Comparison of ENCODE assay signal across 31 cellular contexts in genomic region chr17:82424863-82425159, GRCh38. TPM values are rescaled to one million over a fixed set of nuclear protein-coding genes. Genes with fewer than 3 reads are reported as not detected.
DNase-seq lines count a peak whose midpoint lies in the region; ATAC-seq and TF ChIP-seq lines count a peak whose summit lies in the region.
"Had no signal": no experiment of that assay in that cellular context is flagged by ENCODE, and none has a peak within 500 bp of the region (broad histone marks: within the 10 kb centered on the region; RNA-seq: fewer than 3 reads in every experiment).

No MANE protein-coding gene starts in this region.

- peak; percentile 12 for TF ChIP-seq CTCF in CD8-positive, alpha-beta T cell (IDR thresholded peaks at IDR 0.05)

- ATAC-seq in activated CD4-positive, alpha-beta T cell treated with anti-CD3 and anti-CD28 coated beads for 36 hours, result no peak
- ATAC-seq in CD8-positive, alpha-beta T cell, result no peak
- ATAC-seq in natural killer cell treated with Interleukin-12 subunit alpha and Interleukin-12 subunit beta and Interleukin-15 and Interleukin-18, amount 100 ng/mL, for 72 hours, result no peak

- peaks cover 7% of the 10 kb centered on the region for H3K4me1 Mint-ChIP-seq in activated CD4-positive, alpha-beta T cell treated with anti-CD3 and anti-CD28 coated beads for 36 hours
- peaks cover 15% of the 10 kb centered on the region for H3K4me1 Mint-ChIP-seq in CD8-positive, alpha-beta T cell (ENCODE audit: low read depth)
- H3K4me1 Mint-ChIP-seq in activated T-helper 1 cell treated with anti-CD3 and anti-CD28 coated beads, Interleukin-12 subunit alpha, Interleukin-12 subunit beta, Interleukin-2, Interleukin-4 antibody, amounts not matched to agents 30 ng/mL and 10 ng/mL and 1 ng/mL, durations not matched to agents 14 hours and 24 hours and 36 hours (ENCODE audit: low read depth), result peaks cover 18% of the 10 kb centered on the region
- H3K4me1 Mint-ChIP-seq in natural killer cell treated with Interleukin-12 subunit alpha and Interleukin-12 subunit beta and Interleukin-15 and Interleukin-18, amount 100 ng/mL, for 72 hours (ENCODE audit: low read depth in 2 of 2), result peaks cover 23 to 39% of the 10 kb centered on the region in 2 donors

- no peaks in the 10 kb centered on the region for H3K27me3 Mint-ChIP-seq in activated CD4-positive, alpha-beta T cell treated with anti-CD3 and anti-CD28 coated beads for 36 hours
- H3K27me3 Mint-ChIP-seq in CD8-positive, alpha-beta T cell (ENCODE audit: low read depth), result no peaks in the 10 kb centered on the region
- no peaks in the 10 kb centered on the region for H3K27me3 Mint-ChIP-seq in activated T-helper 1 cell treated with anti-CD3 and anti-CD28 coated beads, Interleukin-12 subunit alpha, Interleukin-12 subunit beta, Interleukin-2, Interleukin-4 antibody, amounts not matched to agents 30 ng/mL and 10 ng/mL and 1 ng/mL, durations not matched to agents 14 hours and 24 hours and 36 hours (ENCODE audit: insufficient read depth)
- H3K27me3 Mint-ChIP-seq in natural killer cell treated with Interleukin-12 subunit alpha and Interleukin-12 subunit beta and Interleukin-15 and Interleukin-18, amount 100 ng/mL, for 72 hours, result no peaks in the 10 kb centered on the region
- H3K27me3 Mint-ChIP-seq: activated naive CD4-positive, alpha-beta T cell treated with anti-CD3 and anti-CD28 coated beads, Interleukin-2, amount 50 U/mL, for 24 hours; activated T-helper 17 cell treated with anti-CD3 and anti-CD28 coated beads, Interleukin-2, amount 50 U/mL, for 72 hours; CD8-positive, alpha-beta memory T cell; stimulated activated naive B cell treated with anti-CD40 and anti-IgM and Interleukin-4, amounts not matched to agents 10 μg/mL and 1 μg/mL and 100 μg/mL, for 72 hours had no signal

- peaks cover 16% of the 10 kb centered on the region for H3K4me1 ChIP-seq in CD8-positive, alpha-beta T cell (ENCODE audit: insufficient read depth, low read length)
- H3K4me1 ChIP-seq: A549, colonic mucosa had no signal

- no peak overlapping the region for H3K4me3 ChIP-seq in CD8-positive, alpha-beta T cell (ENCODE audit: low read depth, low read length)
- no peak overlapping the region for H3K4me3 ChIP-seq in H7 (ENCODE audit: insufficient read depth, low read depth, low read length)
- H3K4me3 ChIP-seq: A549, cardiac muscle cell, colonic mucosa, mucosa of descending colon, ovary, SK-N-MC, upper lobe of right lung had no signal

- H3K36me3 Mint-ChIP-seq in activated CD4-positive, alpha-beta T cell treated with anti-CD3 and anti-CD28 coated beads for 36 hours (ENCODE audit: low read depth), result peaks cover 26% of the 10 kb centered on the region
- H3K36me3 Mint-ChIP-seq in CD8-positive, alpha-beta T cell, result peaks cover 25% of the 10 kb centered on the region
- H3K36me3 Mint-ChIP-seq in activated T-helper 1 cell treated with anti-CD3 and anti-CD28 coated beads, Interleukin-12 subunit alpha, Interleukin-12 subunit beta, Interleukin-2, Interleukin-4 antibody, amounts not matched to agents 30 ng/mL and 10 ng/mL and 1 ng/mL, durations not matched to agents 14 hours and 24 hours and 36 hours (ENCODE audit: low read depth), result peaks cover 36% of the 10 kb centered on the region
- peaks cover 6% of the 10 kb centered on the region for H3K36me3 Mint-ChIP-seq in natural killer cell treated with Interleukin-12 subunit alpha and Interleukin-12 subunit beta and Interleukin-15 and Interleukin-18, amount 100 ng/mL, for 72 hours

- peaks cover 2% of the 10 kb centered on the region for H3K9me3 Mint-ChIP-seq in activated CD4-positive, alpha-beta T cell treated with anti-CD3 and anti-CD28 coated beads for 36 hours (ENCODE audit: low read depth)
- no peaks in the 10 kb centered on the region for H3K9me3 Mint-ChIP-seq in CD8-positive, alpha-beta T cell
- no peaks in the 10 kb centered on the region for H3K9me3 Mint-ChIP-seq in activated T-helper 1 cell treated with anti-CD3 and anti-CD28 coated beads, Interleukin-12 subunit alpha, Interleukin-12 subunit beta, Interleukin-2, Interleukin-4 antibody, amounts not matched to agents 30 ng/mL and 10 ng/mL and 1 ng/mL, durations not matched to agents 14 hours and 24 hours and 36 hours
- H3K9me3 Mint-ChIP-seq in natural killer cell treated with Interleukin-12 subunit alpha and Interleukin-12 subunit beta and Interleukin-15 and Interleukin-18, amount 100 ng/mL, for 72 hours, result no peaks in the 10 kb centered on the region
- H3K9me3 Mint-ChIP-seq: activated naive CD4-positive, alpha-beta T cell treated with anti-CD3 and anti-CD28 coated beads, Interleukin-2, amount 50 U/mL, for 24 hours; activated T-helper 17 cell treated with anti-CD3 and anti-CD28 coated beads, Interleukin-2, amount 50 U/mL, for 72 hours; CD8-positive, alpha-beta memory T cell; immature natural killer cell; stimulated activated naive B cell treated with anti-CD40 and anti-IgM and Interleukin-4, amounts not matched to agents 10 μg/mL and 1 μg/mL and 100 μg/mL, for 72 hours had no signal

- H3K27ac ChIP-seq in CD8-positive, alpha-beta T cell (ENCODE audit: low read depth, low read length), result no peak overlapping the region
- H3K27ac ChIP-seq: A549, cardiac muscle cell, colonic mucosa, epithelial cell of prostate, ovary, SK-N-MC, upper lobe of right lung had no signal

- peaks cover 6% of the 10 kb centered on the region for H3K36me3 ChIP-seq in CD8-positive, alpha-beta T cell (ENCODE audit: insufficient read depth, low read length)
- 0 out of 2 replicates have a peak, but pooled peaks cover 3% of the 10 kb centered on the region for H3K36me3 ChIP-seq in H7 (replicated peaks; ENCODE audit: control insufficient read depth, insufficient read depth, low read length)
- H3K36me3 ChIP-seq: cardiac muscle cell, colonic mucosa, ovary had no signal

- no peaks in the 10 kb centered on the region for H3K27me3 ChIP-seq in CD8-positive, alpha-beta T cell (ENCODE audit: insufficient read depth, low read length)
- no peaks in the 10 kb centered on the region for H3K27me3 ChIP-seq in H7 (ENCODE audit: control insufficient read depth, insufficient read depth, low read length)
- H3K27me3 ChIP-seq: cardiac muscle cell, colonic mucosa, ovary, upper lobe of right lung had no signal

- DNase-seq in activated CD4-positive, alpha-beta T cell treated with anti-CD3 and anti-CD28 coated beads for 36 hours, result no peak
- no peak for DNase-seq in activated CD4-positive, alpha-beta T cell treated with anti-CD3 and anti-CD28 coated beads for 4 hours
- peak in 1 of 7 experiments; percentile 1 for DNase-seq in CD8-positive, alpha-beta T cell
- no peak for DNase-seq in activated T-helper 1 cell treated with anti-CD3 and anti-CD28 coated beads, Interleukin-12 subunit alpha, Interleukin-12 subunit beta, Interleukin-2, Interleukin-4 antibody, amounts not matched to agents 30 ng/mL and 10 ng/mL and 1 ng/mL, durations not matched to agents 14 hours and 24 hours and 36 hours (ENCODE audit: low spot score)
- no peak for DNase-seq in natural killer cell treated with Interleukin-12 subunit alpha and Interleukin-12 subunit beta and Interleukin-15 and Interleukin-18, amount 100 ng/mL, for 72 hours (ENCODE audit: low spot score)
- DNase-seq in H7 (no peak), NCI-H526 (lab: John Stamatoyannopoulos, UW) (no peak), 8988T (no peak)
- DNase-seq: GOT3; NCI-H1105 treated with DMSO at 0.1 percent for 48 hours; NCI-H1930; NCI-H2171 treated with DMSO at 0.1 percent for 48 hours; NCI-H510A treated with DMSO at 0.1 percent for 48 hours; ovary; stimulated activated naive B cell treated with anti-CD40 and anti-IgM and Interleukin-4, amounts not matched to agents 10 μg/mL and 1 μg/mL and 100 μg/mL, for 72 hours; substantia nigra; upper lobe of right lung had no signal

- intact Hi-C loops in activated CD4-positive, alpha-beta T cell treated with anti-CD3 and anti-CD28 coated beads for 36 hours (cut with DNase I, micrococcal nuclease), result no loop called here
- intact Hi-C loops in CD8-positive, alpha-beta T cell (cut with DNase I, micrococcal nuclease), result no loop called here
- intact Hi-C loops in activated T-helper 1 cell treated with anti-CD3 and anti-CD28 coated beads, Interleukin-12 subunit alpha, Interleukin-12 subunit beta, Interleukin-2, Interleukin-4 antibody, amounts not matched to agents 30 ng/mL and 10 ng/mL and 1 ng/mL, durations not matched to agents 14 hours and 24 hours and 36 hours (cut with micrococcal nuclease), result no loop called here

- no peak overlapping the region for H3K4me3 Mint-ChIP-seq in activated CD4-positive, alpha-beta T cell treated with anti-CD3 and anti-CD28 coated beads for 36 hours
- no peak overlapping the region for H3K4me3 Mint-ChIP-seq in CD8-positive, alpha-beta T cell
- H3K4me3 Mint-ChIP-seq in activated T-helper 1 cell treated with anti-CD3 and anti-CD28 coated beads, Interleukin-12 subunit alpha, Interleukin-12 subunit beta, Interleukin-2, Interleukin-4 antibody, amounts not matched to agents 30 ng/mL and 10 ng/mL and 1 ng/mL, durations not matched to agents 14 hours and 24 hours and 36 hours, result no peak overlapping the region
- H3K4me3 Mint-ChIP-seq in natural killer cell treated with Interleukin-12 subunit alpha and Interleukin-12 subunit beta and Interleukin-15 and Interleukin-18, amount 100 ng/mL, for 72 hours, result no peak overlapping the region
- H3K4me3 Mint-ChIP-seq: activated naive CD4-positive, alpha-beta T cell treated with anti-CD3 and anti-CD28 coated beads, Interleukin-2, amount 50 U/mL, for 24 hours; activated T-helper 17 cell treated with anti-CD3 and anti-CD28 coated beads, Interleukin-2, amount 50 U/mL, for 72 hours; nephron progenitor cell had no signal

- peak overlapping the region; percentile 32 for H3K27ac Mint-ChIP-seq in activated CD4-positive, alpha-beta T cell treated with anti-CD3 and anti-CD28 coated beads for 36 hours
- no peak overlapping the region for H3K27ac Mint-ChIP-seq in CD8-positive, alpha-beta T cell
- peak overlapping the region; percentile 25 for H3K27ac Mint-ChIP-seq in activated T-helper 1 cell treated with anti-CD3 and anti-CD28 coated beads, Interleukin-12 subunit alpha, Interleukin-12 subunit beta, Interleukin-2, Interleukin-4 antibody, amounts not matched to agents 30 ng/mL and 10 ng/mL and 1 ng/mL, durations not matched to agents 14 hours and 24 hours and 36 hours
- peak overlapping the region; percentile 64 to 75 for H3K27ac Mint-ChIP-seq in natural killer cell treated with Interleukin-12 subunit alpha and Interleukin-12 subunit beta and Interleukin-15 and Interleukin-18, amount 100 ng/mL, for 72 hours
- H3K27ac Mint-ChIP-seq: activated naive CD4-positive, alpha-beta T cell treated with anti-CD3 and anti-CD28 coated beads, Interleukin-2, amount 50 U/mL, for 24 hours; activated T-helper 17 cell treated with anti-CD3 and anti-CD28 coated beads, Interleukin-2, amount 50 U/mL, for 72 hours had no signal

- POLR2A ChIA-PET in activated CD4-positive, alpha-beta T cell treated with anti-CD3 and anti-CD28 coated beads for 36 hours (lab: Charles Lee), result no interaction called here
- POLR2A ChIA-PET in CD8-positive, alpha-beta T cell (lab: Charles Lee), result interaction anchor here (0.9 kb wide), 1 partner anchor 11 kb away, joined by 4 read pairs; no protein-coding TSS in a partner anchor

- H3K9me3 ChIP-seq in CD8-positive, alpha-beta T cell (ENCODE audit: low read length), result no peaks in the 10 kb centered on the region
- H3K9me3 ChIP-seq: colonic mucosa, mucosa of descending colon, ovary, upper lobe of right lung had no signal

- CTCF ChIA-PET in activated CD4-positive, alpha-beta T cell treated with anti-CD3 and anti-CD28 coated beads for 36 hours (lab: Charles Lee), result interaction anchor here (0.5 to 2.0 kb wide), 9 partner anchors 13 to 872 kb away, joined by 3 to 5 read pairs (median 3); no protein-coding TSS in a partner anchor
- CTCF ChIA-PET in CD8-positive, alpha-beta T cell (lab: Charles Lee), result interaction anchor here (1.6 kb wide), 1 partner anchor 13 kb away, joined by 9 read pairs; no protein-coding TSS in a partner anchor

RNA-seq across cellular contexts. Expression of gene OGFOD3, which starts 6.4 kb away (rescaled TPM):
- total RNA-seq in activated CD4-positive, alpha-beta T cell treated with anti-CD3 and anti-CD28 coated beads for 36 hours, result 10 to 100 TPM; 20.0 to 22.3 TPM
- 10 to 100 TPM; 11.4 to 14.1 TPM for total RNA-seq in CD8-positive, alpha-beta T cell
- total RNA-seq in activated T-helper 1 cell treated with anti-CD3 and anti-CD28 coated beads, Interleukin-12 subunit alpha, Interleukin-12 subunit beta, Interleukin-2, Interleukin-4 antibody, amounts not matched to agents 30 ng/mL and 10 ng/mL and 1 ng/mL, durations not matched to agents 14 hours and 24 hours and 36 hours, result 28.7 and 34.7 TPM in 2 replicates
- 10 to 100 TPM; 29.7 to 30.1 TPM for total RNA-seq in natural killer cell treated with Interleukin-12 subunit alpha and Interleukin-12 subunit beta and Interleukin-15 and Interleukin-18, amount 100 ng/mL, for 72 hours
- 26.2 and 28.6 TPM in 2 replicates for total RNA-seq in H7 (2014; rRNA removed; shearing (Covaris generic))

RNA-seq across cellular contexts. Expression of gene HEXD, which starts 6.7 kb away (rescaled TPM):
- total RNA-seq in activated CD4-positive, alpha-beta T cell treated with anti-CD3 and anti-CD28 coated beads for 36 hours, result 10 to 100 TPM; 23.3 to 26.0 TPM
- 10 to 100 TPM; 24.6 to 25.0 TPM for total RNA-seq in CD8-positive, alpha-beta T cell
- total RNA-seq in activated T-helper 1 cell treated with anti-CD3 and anti-CD28 coated beads, Interleukin-12 subunit alpha, Interleukin-12 subunit beta, Interleukin-2, Interleukin-4 antibody, amounts not matched to agents 30 ng/mL and 10 ng/mL and 1 ng/mL, durations not matched to agents 14 hours and 24 hours and 36 hours, result 30.5 and 33.0 TPM in 2 replicates
- total RNA-seq in natural killer cell treated with Interleukin-12 subunit alpha and Interleukin-12 subunit beta and Interleukin-15 and Interleukin-18, amount 100 ng/mL, for 72 hours, result 10 to 100 TPM; 19.5 to 40.1 TPM
- 16.6 and 24.6 TPM in 2 replicates for total RNA-seq in H7 (2014; rRNA removed; shearing (Covaris generic))

RNA-seq across cellular contexts. Expression of gene CYBC1, which starts 25.7 kb away (rescaled TPM):
- total RNA-seq in activated CD4-positive, alpha-beta T cell treated with anti-CD3 and anti-CD28 coated beads for 36 hours, result 100 to 1,000 TPM; 286 to 329 TPM
- total RNA-seq in CD8-positive, alpha-beta T cell, result 10 to 100 TPM; 52.9 to 63.9 TPM
- total RNA-seq in activated T-helper 1 cell treated with anti-CD3 and anti-CD28 coated beads, Interleukin-12 subunit alpha, Interleukin-12 subunit beta, Interleukin-2, Interleukin-4 antibody, amounts not matched to agents 30 ng/mL and 10 ng/mL and 1 ng/mL, durations not matched to agents 14 hours and 24 hours and 36 hours, result 253 and 257 TPM in 2 replicates
- 100 to 1,000 TPM; 300 to 380 TPM for total RNA-seq in natural killer cell treated with Interleukin-12 subunit alpha and Interleukin-12 subunit beta and Interleukin-15 and Interleukin-18, amount 100 ng/mL, for 72 hours
- 62.8 and 76.1 TPM in 2 replicates for total RNA-seq in H7 (2014; rRNA removed; shearing (Covaris generic))

RNA-seq across cellular contexts. Expression of gene NARF, which starts 33.7 kb away (rescaled TPM):
- total RNA-seq in activated CD4-positive, alpha-beta T cell treated with anti-CD3 and anti-CD28 coated beads for 36 hours, result 10 to 100 TPM; 65.4 to 85.9 TPM
- 10 to 100 TPM; 60.0 to 60.1 TPM for total RNA-seq in CD8-positive, alpha-beta T cell
- total RNA-seq in activated T-helper 1 cell treated with anti-CD3 and anti-CD28 coated beads, Interleukin-12 subunit alpha, Interleukin-12 subunit beta, Interleukin-2, Interleukin-4 antibody, amounts not matched to agents 30 ng/mL and 10 ng/mL and 1 ng/mL, durations not matched to agents 14 hours and 24 hours and 36 hours, result 99.0 and 103 TPM in 2 replicates
- total RNA-seq in natural killer cell treated with Interleukin-12 subunit alpha and Interleukin-12 subunit beta and Interleukin-15 and Interleukin-18, amount 100 ng/mL, for 72 hours, result 100 to 1,000 TPM; 217 to 295 TPM
- total RNA-seq in H7 (2014; rRNA removed; shearing (Covaris generic)), result 42.2 and 49.9 TPM in 2 replicates

RNA-seq across cellular contexts. Expression of gene UTS2R, which starts 53.2 kb away (rescaled TPM):
- not detected for total RNA-seq in activated CD4-positive, alpha-beta T cell treated with anti-CD3 and anti-CD28 coated beads for 36 hours
- not detected for total RNA-seq in CD8-positive, alpha-beta T cell
- 0.20 TPM in 1 of 2 replicates, not detected in the other for total RNA-seq in activated T-helper 1 cell treated with anti-CD3 and anti-CD28 coated beads, Interleukin-12 subunit alpha, Interleukin-12 subunit beta, Interleukin-2, Interleukin-4 antibody, amounts not matched to agents 30 ng/mL and 10 ng/mL and 1 ng/mL, durations not matched to agents 14 hours and 24 hours and 36 hours
- total RNA-seq in natural killer cell treated with Interleukin-12 subunit alpha and Interleukin-12 subunit beta and Interleukin-15 and Interleukin-18, amount 100 ng/mL, for 72 hours, result not detected
- not detected in 2 replicates for total RNA-seq in H7 (2014; rRNA removed; shearing (Covaris generic))
- total RNA-seq: aorta; CD8-positive, alpha-beta memory T cell; colonic mucosa; left colon; lung microvascular endothelial cell; mucosa of descending colon; ovary; upper lobe of right lung had no signal
